ENCODE assay signal across 1 cellular context in genomic region chr1:54927475-54928240, GRCh38.
TF ChIP-seq lines count a peak whose summit lies in the region.

No MANE protein-coding gene starts in this region.

TF ChIP-seq in K562, 482 proteins besides CTCF, POLR2A, EP300 and RAD21 (continues in another document):
- 0 out of 2 replicates have a peak, but pooled peaks have one; percentile 58 for TF ChIP-seq GATA2 (CRISPR knock-in tag; IDR thresholded peaks at IDR 0.05)
- peak; percentile 86 for TF ChIP-seq TEAD4 (IDR thresholded peaks at IDR 0.05; ENCODE audit: low read length)
- no peak for TF ChIP-seq TEAD4 (CRISPR knock-in tag; IDR thresholded peaks at IDR 0.05; ENCODE audit: borderline replicate concordance)
- TF ChIP-seq BHLHE40 (IDR thresholded peaks at IDR 0.05; ENCODE audit: low read length): peak; percentile 21; the same call in 1 of the 2 replicates
- TF ChIP-seq L3MBTL2 (IDR thresholded peaks at IDR 0.05): peak; percentile 82
- TF ChIP-seq ZBTB11 (CRISPR knock-in tag; IDR thresholded peaks at IDR 0.05): peak in 1 of 3 experiments; percentile 63; a peak in 2 of 6 replicates
- peak; percentile 74 for TF ChIP-seq TCF3 (CRISPR knock-in tag; IDR thresholded peaks at IDR 0.05)
- peak; percentile 80 for TF ChIP-seq TAL1 (IDR thresholded peaks at IDR 0.05)
- peak in 1 of 2 experiments; percentile 41; a peak in 1 of 4 replicates for TF ChIP-seq HDAC1 (IDR thresholded peaks at IDR 0.05)
- TF ChIP-seq SOX6 (IDR thresholded peaks at IDR 0.05): peak; percentile 79
- TF ChIP-seq POLR2AphosphoS5 (IDR thresholded peaks at IDR 0.05; ENCODE audit: control insufficient read depth, insufficient read depth, low read depth, low read length): peak; percentile 42; the same call in 1 of the 2 replicates
- TF ChIP-seq TEAD1 (CRISPR knock-in tag; IDR thresholded peaks at IDR 0.05): 0 out of 4 replicates have a peak, but pooled peaks of 1 of the 2 experiments have one; percentile 25
- TF ChIP-seq AFF1 (IDR thresholded peaks at IDR 0.05; ENCODE audit: low read depth in 1 of 2, partially characterized antibody in 2 of 2): no peak
- TF ChIP-seq MCM7 (IDR thresholded peaks at IDR 0.05): no peak
- TF ChIP-seq NCOR1 (IDR thresholded peaks at IDR 0.05): peak; percentile 71
- TF ChIP-seq CBFA2T3 (IDR thresholded peaks at IDR 0.05): peak; percentile 86
- peak; percentile 22 to 45; a peak in 2 of 4 replicates for TF ChIP-seq TRIM24 (IDR thresholded peaks at IDR 0.05)
- peak; percentile 72 for TF ChIP-seq MYC (IDR thresholded peaks at IDR 0.05; ENCODE audit: low read depth, low read length)
- no peak for TF ChIP-seq MYC (CRISPR knock-in tag; IDR thresholded peaks at IDR 0.05; ENCODE audit: borderline replicate concordance, low read depth)
- peak; percentile 21; the same call in 1 of the 2 replicates for TF ChIP-seq SMARCE1 (IDR thresholded peaks at IDR 0.05)
- TF ChIP-seq MEIS2 (IDR thresholded peaks at IDR 0.05; ENCODE audit: partially characterized antibody): peak; percentile 30
- no peak for TF ChIP-seq MLX (CRISPR knock-in tag; conservative IDR thresholded peaks at IDR 0.05)
- 0 out of 2 replicates have a peak, but pooled peaks have one; percentile 43 for TF ChIP-seq FOXM1 (IDR thresholded peaks at IDR 0.05; ENCODE audit: low read depth)
- TF ChIP-seq FOXM1 (CRISPR knock-in tag; IDR thresholded peaks at IDR 0.05; ENCODE audit: low read depth): no peak
- peak; percentile 76 for TF ChIP-seq CBFA2T2 (conservative IDR thresholded peaks at IDR 0.05)
- TF ChIP-seq ZNF232 (CRISPR knock-in tag; IDR thresholded peaks at IDR 0.05): peak; percentile 88; the same call in 1 of the 2 replicates
- 0 out of 2 replicates have a peak, but pooled peaks have one; percentile 40 for TF ChIP-seq SMARCA4 (IDR thresholded peaks at IDR 0.05)
- TF ChIP-seq ZNF766 (CRISPR knock-in tag; conservative IDR thresholded peaks at IDR 0.05): peak; percentile 68; the same call in 1 of the 2 replicates
- TF ChIP-seq PML (IDR thresholded peaks at IDR 0.05; ENCODE audit: low read length): peak; percentile 72
- TF ChIP-seq MEF2A (IDR thresholded peaks at IDR 0.05; ENCODE audit: control insufficient read depth, low read depth, low read length): peak; percentile 46; the same call in 1 of the 2 replicates
- no peak; the same call in 1 of the 2 replicates for TF ChIP-seq VEZF1 (CRISPR knock-in tag; IDR thresholded peaks at IDR 0.05)
- no peak for TF ChIP-seq TCF7 (IDR thresholded peaks at IDR 0.05; ENCODE audit: borderline replicate concordance)
- peak; percentile 92 for TF ChIP-seq MEF2D (tag; conservative IDR thresholded peaks at IDR 0.05; ENCODE audit: low read depth)
- TF ChIP-seq KDM1A (IDR thresholded peaks at IDR 0.05): peak; percentile 50 to 60; a peak in 3 of 4 replicates
- peak; percentile 55 for TF ChIP-seq DPF2 (IDR thresholded peaks at IDR 0.05)
- no peak for TF ChIP-seq CAMTA2 (CRISPR knock-in tag; conservative IDR thresholded peaks at IDR 0.05)
- TF ChIP-seq MTA2 (IDR thresholded peaks at IDR 0.05; ENCODE audit: low read depth): peak; percentile 73
- TF ChIP-seq ZFX (CRISPR knock-in tag; IDR thresholded peaks at IDR 0.05): peak; percentile 30; the same call in 1 of the 2 replicates
- TF ChIP-seq MNT (conservative IDR thresholded peaks at IDR 0.05): peak in 1 of 2 experiments; percentile 53; a peak in 1 of 4 replicates
- peak; percentile 55 for TF ChIP-seq HMBOX1 (IDR thresholded peaks at IDR 0.05)
- TF ChIP-seq ELF1 (tag; IDR thresholded peaks at IDR 0.05): peak; percentile 39; the same call in 1 of the 2 replicates
- TF ChIP-seq SRSF9 (IDR thresholded peaks at IDR 0.05; ENCODE audit: borderline replicate concordance, low read depth, low read length): no peak
- peak; percentile 81 for TF ChIP-seq ARID1B (IDR thresholded peaks at IDR 0.05)
- no peak for TF ChIP-seq RBM25 (IDR thresholded peaks at IDR 0.05; ENCODE audit: low read depth, low read length, severe bottlenecking)
- TF ChIP-seq NFIX (CRISPR knock-in tag; IDR thresholded peaks at IDR 0.05; ENCODE audit: low read depth): no peak
- TF ChIP-seq NFIC (IDR thresholded peaks at IDR 0.05): peak; percentile 88
- 0 out of 4 replicates have a peak, but pooled peaks of 1 of the 2 experiments have one; percentile 15 for TF ChIP-seq ZNF639 (CRISPR knock-in tag; conservative IDR thresholded peaks at IDR 0.05 in 1 of 2, IDR thresholded peaks at IDR 0.05 in 1 of 2)
- TF ChIP-seq DACH1 (IDR thresholded peaks at IDR 0.05; ENCODE audit: partially characterized antibody): peak; percentile 13
